24 cellular contexts compared by ENCODE assay signal in the genomic region with DNA sequence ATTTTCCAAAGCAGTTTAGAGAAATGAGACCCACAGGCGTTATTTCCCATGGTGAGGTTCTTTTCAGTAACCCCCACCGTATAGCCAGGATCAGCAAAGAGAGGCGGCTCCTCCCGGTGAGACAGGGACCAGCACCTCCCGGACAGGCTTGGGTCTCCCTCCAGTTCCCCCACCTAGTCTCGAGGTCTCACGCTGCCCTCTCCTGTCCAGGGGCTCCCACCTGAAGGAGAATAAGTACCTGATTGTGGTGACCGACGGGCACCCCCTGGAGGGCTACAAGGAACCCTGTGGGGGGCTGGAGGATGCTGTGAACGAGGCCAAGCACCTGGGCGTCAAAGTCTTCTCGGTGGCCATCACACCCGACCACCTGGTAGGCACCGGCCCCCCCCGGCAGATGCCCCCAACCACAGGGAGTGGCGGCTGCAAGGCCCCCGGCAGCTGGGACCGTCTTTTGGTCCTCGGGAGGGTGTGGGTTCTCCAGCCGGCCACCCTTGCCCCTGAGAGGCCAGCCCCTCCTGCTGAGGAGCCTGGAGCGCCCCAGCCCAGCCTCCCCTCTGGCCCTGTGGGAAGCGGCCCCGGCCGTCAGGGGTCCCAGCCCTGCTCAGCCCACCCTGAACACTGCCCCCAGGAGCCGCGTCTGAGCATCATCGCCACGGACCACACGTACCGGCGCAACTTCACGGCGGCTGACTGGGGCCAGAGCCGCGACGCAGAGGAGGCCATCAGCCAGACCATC. TPM values are rescaled to one million over a fixed set of nuclear protein-coding genes. Genes with fewer than 3 reads are reported as not detected.
DNase-seq lines count a peak whose midpoint lies in the region; ATAC-seq, FAIRE-seq and TF ChIP-seq lines count a peak whose summit lies in the region.
"Had no signal": no experiment of that assay in that cellular context is flagged by ENCODE, and none has a peak within 500 bp of the region (broad histone marks: within the 10 kb centered on the region; RNA-seq: fewer than 3 reads in every experiment).

No MANE protein-coding gene starts in this region.

- H3K27ac ChIP-seq in IMR-90 (ENCODE audit: insufficient read depth, low read length), result peak overlapping the region; percentile 31; the same call in 1 of the 2 replicates
- H3K27ac ChIP-seq in smooth muscle cell (ENCODE audit: low read depth), result peak overlapping the region; percentile 70
- H3K27ac ChIP-seq: dorsolateral prefrontal cortex, neutrophil, SK-N-MC had no signal

- no peak overlapping the region for H2AK5ac ChIP-seq in IMR-90 (ENCODE audit: low read depth, low read length)

- H2AFZ ChIP-seq in IMR-90 (replicated peaks; ENCODE audit: low read length, poor library complexity) (peak overlapping the region; percentile 58), smooth muscle cell (ENCODE audit: low read depth) (no peak overlapping the region)
- H2AFZ ChIP-seq: GM23338 had no signal

- peaks cover 91% of the 10 kb centered on the region for H3K79me2 ChIP-seq in smooth muscle cell (ENCODE audit: low read depth)

- no peak overlapping the region for H4K91ac ChIP-seq in IMR-90 (ENCODE audit: insufficient read depth, low read depth, low read length)

- peaks cover 29% of the 10 kb centered on the region for H3F3A ChIP-seq in smooth muscle cell (ENCODE audit: low read depth)

- DNase-seq in AG09309 (ENCODE audit: low read depth) (no peak), IMR-90 (no peak), foreskin fibroblast (no peak), smooth muscle cell (lab: John Stamatoyannopoulos, UW; ENCODE audit: unreplicated experiment) (no peak), glutamatergic neuron (no peak), D721Med (ENCODE audit: insufficient read length, low spot score) (no peak)
- no peak for DNase-seq in central memory CD4-positive, alpha-beta T cell
- DNase-seq: activated CD4-positive, CD25-positive, alpha-beta regulatory T cell treated with anti-CD3 and anti-CD28 coated beads, Interleukin-2, amount 50 U/mL, for 72 hours; activated CD8-positive, alpha-beta memory T cell treated with anti-CD3 and anti-CD28 coated beads, Interleukin-2, amount 50 U/mL, for 48 hours; activated naive CD4-positive, alpha-beta T cell treated with anti-CD3 and anti-CD28 coated beads for 36 hours; DMS 273 treated with DMSO at 0.1 percent for 48 hours; hypothalamus; Kasumi-1; NCI-H774; PC-3; stimulated activated CD4-positive, alpha-beta T cell treated with anti-CD3 and anti-CD28 coated beads, Interleukin-2, amount 100 ng/mL, for 48 hours; T-helper 9 cell had no signal

- TSS peak; percentile 72 for BruUV-seq in IMR-90 (replicated peaks; lab: Mats Ljungman, UMichigan)

- no peak overlapping the region for H2BK20ac ChIP-seq in IMR-90 (ENCODE audit: low read depth, low read length)

- WGBS in IMR-90 (ENCODE audit: extremely low coverage in 2 of 2, insufficient read length in 1 of 2), 2 experiments, result 97% methylated on average over 14 of the region's 36 CpGs; no CpG with 5 or more reads in 1 of the 2 experiments
- 88% methylated on average over 33 of the region's 36 CpGs for WGBS in smooth muscle cell (ENCODE audit: low lambda C conversion rate)

- H3K14ac ChIP-seq in IMR-90 (replicated peaks; ENCODE audit: low read depth, low read length), result no peak overlapping the region; the same call in 1 of the 2 replicates

- H3K79me1 ChIP-seq in IMR-90 (ENCODE audit: low read depth in 1 of 2, low read length in 2 of 2), result peaks cover 11 to 67% of the 10 kb centered on the region in 2 experiments; a peak in 3 of 4 replicates

- H2BK5ac ChIP-seq in IMR-90 (ENCODE audit: low read depth, low read length, poor library complexity, severe bottlenecking), result no peak overlapping the region

- no peak for FAIRE-seq in D721Med (lab: Jason Lieb, UNC)

- no peaks in the 10 kb centered on the region for H3K9me3 ChIP-seq in IMR-90 (ENCODE audit: control insufficient read depth, insufficient read depth, low read length)
- H3K9me3 ChIP-seq in smooth muscle cell (replicated peaks; ENCODE audit: low read depth), result no peaks in the 10 kb centered on the region
- H3K9me3 ChIP-seq: neutrophil had no signal

- H3K4me3 ChIP-seq in AG09309 (ENCODE audit: control insufficient read depth, low read depth, low read length) (peak overlapping the region; percentile 48), IMR-90 (ENCODE audit: insufficient read depth, low read depth, low read length) (no peak overlapping the region), foreskin fibroblast (ENCODE audit: low read depth in 1 of 2, low read length in 2 of 2) (peak overlapping the region; percentile 72 to 97), smooth muscle cell (no peak overlapping the region)
- H3K4me3 ChIP-seq: dorsolateral prefrontal cortex, GM23338, SK-N-MC had no signal

- no peak overlapping the region for H4K5ac ChIP-seq in IMR-90 (ENCODE audit: low read depth, low read length)

- no peak overlapping the region for H3K27ac Mint-ChIP-seq in glutamatergic neuron (ENCODE audit: unreplicated experiment)
- H3K27ac Mint-ChIP-seq: activated naive CD4-positive, alpha-beta T cell treated with anti-CD3 and anti-CD28 coated beads for 36 hours; brain; GM23338; mesothelial cell of epicardium had no signal

- intact Hi-C loops in IMR-90 (cut with micrococcal nuclease), result no loop called here

- peaks cover 6% of the 10 kb centered on the region for H3K4me1 Mint-ChIP-seq in glutamatergic neuron (ENCODE audit: low read depth, unreplicated experiment)

- no peak for ATAC-seq in IMR-90 (ENCODE audit: low read depth)
- ATAC-seq: GM23338, PC-3, sciatic nerve had no signal

- peak overlapping the region; percentile 78 for H2AK9ac ChIP-seq in IMR-90 (replicated peaks; ENCODE audit: low read depth, low read length, poor library complexity)

- H3K36me3 Mint-ChIP-seq in glutamatergic neuron (ENCODE audit: unreplicated experiment), result peaks cover 12% of the 10 kb centered on the region

- no peak for TF ChIP-seq RAD21 in IMR-90 (IDR thresholded peaks at IDR 0.05; ENCODE audit: low read length)

- in situ Hi-C loops in IMR-90 (cut with MboI; ENCODE audit: low sequenced_read_pairs), result no loop called here

- no peak overlapping the region for H3K4me3 Mint-ChIP-seq in glutamatergic neuron (ENCODE audit: unreplicated experiment)
- H3K4me3 Mint-ChIP-seq: activated naive CD4-positive, alpha-beta T cell treated with anti-CD3 and anti-CD28 coated beads for 36 hours; brain; GM23338; mesothelial cell of epicardium had no signal

- no peak overlapping the region for H2BK120ac ChIP-seq in IMR-90 (ENCODE audit: low read depth, low read length)

- H4K8ac ChIP-seq in IMR-90 (ENCODE audit: low read depth in 2 of 2, low read length in 2 of 2), result no peak overlapping the region

- H3K18ac ChIP-seq in IMR-90 (ENCODE audit: low read depth, low read length), result no peak overlapping the region

- H3K9ac ChIP-seq in IMR-90 (ENCODE audit: low read depth, low read length) (no peak overlapping the region), smooth muscle cell (ENCODE audit: low read depth) (no peak overlapping the region)

- TF ChIP-seq CTCF in AG09309 (IDR thresholded peaks at IDR 0.05; ENCODE audit: control insufficient read depth, insufficient read depth, low read depth, low read length, missing control alignments) (peak; percentile 11), IMR-90 (conservative IDR thresholded peaks at IDR 0.05; ENCODE audit: low read depth, low read length) (no peak), foreskin fibroblast (IDR thresholded peaks at IDR 0.05; ENCODE audit: low read depth, low read length) (no peak), smooth muscle cell (IDR thresholded peaks at IDR 0.05; ENCODE audit: borderline replicate concordance, insufficient read depth, poor library complexity, severe bottlenecking) (no peak), glutamatergic neuron (IDR thresholded peaks at IDR 0.05; ENCODE audit: partially characterized antibody, unreplicated experiment) (no peak), D721Med (IDR thresholded peaks at IDR 0.05; ENCODE audit: insufficient read depth, missing control alignments) (no peak)

- peaks cover 11% of the 10 kb centered on the region for H3K27me3 Mint-ChIP-seq in glutamatergic neuron (ENCODE audit: unreplicated experiment)

- no peak overlapping the region for H2BK15ac ChIP-seq in IMR-90 (ENCODE audit: low read depth, low read length)

- no peaks in the 10 kb centered on the region for H3K27me3 ChIP-seq in IMR-90 (ENCODE audit: control insufficient read depth, insufficient read depth, low read length)
- no peaks in the 10 kb centered on the region for H3K27me3 ChIP-seq in smooth muscle cell (ENCODE audit: low read depth)

- no peak overlapping the region for H3K4me2 ChIP-seq in IMR-90 (ENCODE audit: low read depth, low read length)
- peak overlapping the region; percentile 99 for H3K4me2 ChIP-seq in smooth muscle cell
- H3K4me2 ChIP-seq: GM23338 had no signal

- H4K20me1 ChIP-seq in IMR-90 (ENCODE audit: insufficient read depth, low read length), result peaks cover 87% of the 10 kb centered on the region
- peaks cover 89% of the 10 kb centered on the region for H4K20me1 ChIP-seq in smooth muscle cell (ENCODE audit: low read depth)

- CTCF ChIA-PET in IMR-90 (lab: Yijun Ruan, JAX), result no interaction called here

- H3K9me3 Mint-ChIP-seq in glutamatergic neuron (ENCODE audit: unreplicated experiment), result peaks cover 3% of the 10 kb centered on the region
- H3K9me3 Mint-ChIP-seq: activated naive CD4-positive, alpha-beta T cell treated with anti-CD3 and anti-CD28 coated beads for 36 hours; GM23338; mesothelial cell of epicardium had no signal

- H3K36me3 ChIP-seq in IMR-90 (ENCODE audit: control insufficient read depth, insufficient read depth, low read length) (peaks cover 79% of the 10 kb centered on the region), smooth muscle cell (ENCODE audit: low read depth) (no peaks in the 10 kb centered on the region)
- H3K36me3 ChIP-seq: neutrophil had no signal

- H3K23ac ChIP-seq in IMR-90 (ENCODE audit: low read depth, low read length), result peak overlapping the region; percentile 43

- dilution Hi-C loops in IMR-90 (cut with HindIII; ENCODE audit: low sequenced_read_pairs, unreplicated experiment), result no loop called here

- peaks cover 22% of the 10 kb centered on the region for H3K4me1 ChIP-seq in IMR-90 (ENCODE audit: control insufficient read depth, insufficient read depth, low read length)
- H3K4me1 ChIP-seq in smooth muscle cell (ENCODE audit: low read depth), result peaks cover 9% of the 10 kb centered on the region

- POLR2A ChIA-PET in IMR-90 (lab: Charles Lee; ENCODE audit: unreplicated experiment), result no interaction called here

- no peak for TF ChIP-seq POLR2A in IMR-90 (IDR thresholded peaks at IDR 0.05; ENCODE audit: low read depth, low read length)

- H3K9me1 ChIP-seq in IMR-90 (ENCODE audit: insufficient read depth, low read length), result peaks cover 12% of the 10 kb centered on the region; the same call in 1 of the 2 replicates

- no peak overlapping the region for H3K4ac ChIP-seq in IMR-90 (ENCODE audit: low read depth, low read length)

- H3K56ac ChIP-seq in IMR-90 (ENCODE audit: extremely low read depth, insufficient read depth, low read length), result no peak overlapping the region

RNA-seq across cellular contexts. Expression of a gene that starts 4.9 kb away (rescaled TPM):
- 173 and 186 TPM in 2 replicates for total RNA-seq in IMR-90 (2012; rRNA removed)
- polyA plus RNA-seq in IMR-90 (2012; rRNA removed), result 1,556 and 1,578 TPM in 2 replicates
- polyA plus RNA-seq in IMR-90 (2012; cell fraction: cytosol; rRNA removed), result 1,992 and 3,331 TPM in 2 replicates
- polyA plus RNA-seq in IMR-90 (2012; cell fraction: nucleus; rRNA removed; ENCODE audit: low replicate concordance), result 5,237 and 11,886 TPM in 2 replicates
- total RNA-seq in smooth muscle cell, result 1,267 and 1,292 TPM in 2 replicates
- 2,075 and 2,827 TPM in 2 replicates for polyA plus RNA-seq in smooth muscle cell
- total RNA-seq in glutamatergic neuron (ENCODE audit: unreplicated experiment), result 407 TPM

Comparison
In these comparisons a context has a peak if more than half of its experiments do, and no peak if none do; other contexts are left out.
1. H3K4me3 ChIP-seq: peak in AG09309 (single experiment) and foreskin fibroblast (2 of 2); none in IMR-90 (single experiment) and smooth muscle cell (single experiment).